10 cellular contexts compared by ENCODE assay signal in genomic region chr2:201964631-201965206, GRCh38.
DNase-seq lines count a peak whose midpoint lies in the region; ATAC-seq and TF ChIP-seq lines count a peak whose summit lies in the region.
"Had no signal": no experiment of that assay in that cellular context is flagged by ENCODE, and none has a peak within 500 bp of the region (broad histone marks: within the 10 kb centered on the region; RNA-seq: fewer than 3 reads in every experiment).

No MANE protein-coding gene starts in this region.

- no TSS peak for BruUV-seq in PC-3 (replicated peaks; lab: Mats Ljungman, UMichigan)

- H4K20me1 ChIP-seq in PC-3 (ENCODE audit: low read length) = no peaks in the 10 kb centered on the region

- H3K4me3 Mint-ChIP-seq in neural crest cell = no peak overlapping the region

- ATAC-seq in PC-3 = no peak

- peak overlapping the region; percentile 57; the same call in 1 of the 2 replicates for H2AFZ ChIP-seq in PC-3 (ENCODE audit: low read length)

- WGBS in thyroid gland, 2 donors = 56 to 82% methylated on average over 3 to 7 of the region's 7 CpGs

- no peak overlapping the region for H3K4me2 ChIP-seq in PC-3 (ENCODE audit: low read length)

- no peaks in the 10 kb centered on the region for H3K36me3 Mint-ChIP-seq in neural crest cell (ENCODE audit: low read depth)

- H3K9ac ChIP-seq in PC-3 (ENCODE audit: low read length) = no peak overlapping the region

- H3K27ac Mint-ChIP-seq in neural crest cell (ENCODE audit: unreplicated experiment) = peak overlapping the region; percentile 63

- H3K4me1 ChIP-seq in PC-3 (ENCODE audit: insufficient read depth, low read length) (no peaks in the 10 kb centered on the region; the same call in 1 of the 2 replicates), thyroid gland (no peaks in the 10 kb centered on the region)
- H3K4me1 ChIP-seq: stomach had no signal

- POLR2A ChIA-PET in PC-3 (lab: Charles Lee; ENCODE audit: unreplicated experiment) = no interaction called here

- H3K27me3 Mint-ChIP-seq in neural crest cell (ENCODE audit: low read depth) = no peaks in the 10 kb centered on the region

- H3K9me3 ChIP-seq in PC-3 (ENCODE audit: low read length) (no peaks in the 10 kb centered on the region), thyroid gland (no peaks in the 10 kb centered on the region)
- H3K9me3 ChIP-seq: stomach had no signal

- CTCF ChIA-PET in PC-3 (lab: Charles Lee) = no interaction called here

- H3K27me3 ChIP-seq in PC-3 (ENCODE audit: low read length) (no peaks in the 10 kb centered on the region), thyroid gland (no peaks in the 10 kb centered on the region)

- intact Hi-C loops in PC-3 (cut with micrococcal nuclease) (loop anchor here (5.0 to 10.0 kb wide), 2 partner anchors 90 to 213 kb away; no protein-coding TSS in a partner anchor), thyroid gland (cut with DNase I) (no loop called here)

- no peaks in the 10 kb centered on the region for H3F3A ChIP-seq in PC-3 (ENCODE audit: low read length, unreplicated experiment)

- peaks cover 76% of the 10 kb centered on the region for H3K4me1 Mint-ChIP-seq in neural crest cell

- H3K9me3 Mint-ChIP-seq in neural crest cell = no peaks in the 10 kb centered on the region

- TF ChIP-seq POLR2A in thyroid gland (IDR thresholded peaks at IDR 0.05) = no peak

- DNase-seq in GDM1 (lab: John Stamatoyannopoulos, UW) (peak; percentile 35), PC-3 (no peak), neural crest cell (ENCODE audit: low read depth, low spot score) (no peak), foreskin melanocyte (no peak), thyroid gland (no peak), putamen (ENCODE audit: low spot score) (no peak)
- peak; percentile 35 for DNase-seq in activated naive CD4-positive, alpha-beta T cell treated with Interleukin-2 at 50 U/mL for 16 hours
- no peak for DNase-seq in activated CD4-positive, CD25-positive, alpha-beta regulatory T cell (lab: John Stamatoyannopoulos, UW)
- DNase-seq: NCI-H1105, stomach had no signal

- H3K9me2 ChIP-seq in PC-3 (replicated peaks; ENCODE audit: low read length) = 0 out of 2 replicates have a peak, but pooled peaks cover 5% of the 10 kb centered on the region

- no peak for TF ChIP-seq CTCF in PC-3 (conservative IDR thresholded peaks at IDR 0.05; ENCODE audit: low read depth, low read length)
- TF ChIP-seq CTCF in neural crest cell (conservative IDR thresholded peaks at IDR 0.05) = no peak
- TF ChIP-seq CTCF in thyroid gland (IDR thresholded peaks at IDR 0.05) = no peak

- no peaks in the 10 kb centered on the region for H3K79me2 ChIP-seq in PC-3 (ENCODE audit: low read length)

- H3K27ac ChIP-seq in PC-3 (ENCODE audit: low read length) (no peak overlapping the region), thyroid gland (no peak overlapping the region)
- H3K27ac ChIP-seq: stomach had no signal

- no peak overlapping the region for H3K4me3 ChIP-seq in PC-3 (ENCODE audit: low read length)
- no peak overlapping the region for H3K4me3 ChIP-seq in thyroid gland (replicated peaks in 1 of 3)
- H3K4me3 ChIP-seq: stomach had no signal

- H3K36me3 ChIP-seq in PC-3 (ENCODE audit: low read depth, low read length) = no peaks in the 10 kb centered on the region
- H3K36me3 ChIP-seq in thyroid gland = no peaks in the 10 kb centered on the region
- H3K36me3 ChIP-seq: stomach had no signal

Comparison
In these comparisons a context has a peak if more than half of its experiments do, and no peak if none do; other contexts are left out.
1. DNase-seq: peak in GDM1 (single experiment) and activated naive CD4-positive, alpha-beta T cell treated with Interleukin-2 at 50 U/mL for 16 hours (single experiment); none in PC-3 (single experiment), neural crest cell (single experiment), foreskin melanocyte (single experiment), thyroid gland (0 of 2), activated CD4-positive, CD25-positive, alpha-beta regulatory T cell (0 of 4) and putamen (single experiment).